Comparison of ENCODE assay signal across 8 cellular contexts in genomic region chr6:34757687-34758274, GRCh38. TPM values are rescaled to one million over a fixed set of nuclear protein-coding genes. Genes with fewer than 3 reads are reported as not detected.
DNase-seq lines count a peak whose midpoint lies in the region; ATAC-seq and TF ChIP-seq lines count a peak whose summit lies in the region.

No MANE protein-coding gene starts in this region.

- H3K27me3 ChIP-seq in hepatocyte (no peaks in the 10 kb centered on the region), skeletal muscle tissue (ENCODE audit: control insufficient read depth in 3 of 3, insufficient read depth in 3 of 3, low read length in 3 of 3) (no peaks in the 10 kb centered on the region)

- no peaks in the 10 kb centered on the region for H4K20me1 ChIP-seq in hepatocyte (ENCODE audit: insufficient read depth, poor library complexity, severe bottlenecking)

- H3K79me2 ChIP-seq in hepatocyte = peaks cover 49% of the 10 kb centered on the region

- H3K9me3 ChIP-seq in hepatocyte (ENCODE audit: low read depth) (no peaks in the 10 kb centered on the region), skeletal muscle tissue (ENCODE audit: control insufficient read depth in 3 of 3, low read length in 3 of 3) (no peaks in the 10 kb centered on the region)

- peak overlapping the region; percentile 83 for H3K4me3 ChIP-seq in GM12865 (ENCODE audit: low read depth, low read length)
- H3K4me3 ChIP-seq in hepatocyte = peak overlapping the region; percentile 30
- peak overlapping the region; percentile 95 to 100 (median 98) for H3K4me3 ChIP-seq in skeletal muscle tissue (ENCODE audit: low read length in 3 of 3)

- H3K4me2 ChIP-seq in hepatocyte = peak overlapping the region; percentile 95

- H3K4me1 ChIP-seq in hepatocyte (ENCODE audit: insufficient read depth) (no peaks in the 10 kb centered on the region), skeletal muscle tissue (ENCODE audit: control insufficient read depth in 3 of 3, insufficient read depth in 3 of 3, low read length in 3 of 3) (peaks cover 4 to 15% (median 9%) of the 10 kb centered on the region in 3 donors)

- no peaks in the 10 kb centered on the region for H3K9me2 ChIP-seq in hepatocyte (replicated peaks; ENCODE audit: insufficient read depth)

- no peak for ATAC-seq in esophagus mucosa

- WGBS in hepatocyte (ENCODE audit: low lambda C conversion rate, missing lambda C conversion rate) = 9% methylated on average over 11 of the region's 11 CpGs

- H3K27ac ChIP-seq in VCaP = peak overlapping the region; percentile 95
- peak overlapping the region; percentile 75 for H3K27ac ChIP-seq in hepatocyte
- peak overlapping the region; percentile 98 for H3K27ac ChIP-seq in skeletal muscle tissue (ENCODE audit: low read depth, low read length)

- TF ChIP-seq CTCF in GM12865 (IDR thresholded peaks at IDR 0.05; ENCODE audit: insufficient read depth, low read depth, low read length, missing control alignments) = no peak
- no peak for TF ChIP-seq CTCF in VCaP (conservative IDR thresholded peaks at IDR 0.05)
- TF ChIP-seq CTCF in hepatocyte (IDR thresholded peaks at IDR 0.05; ENCODE audit: poor library complexity) = no peak

- no peak for DNase-seq in GM12865 (ENCODE audit: low read depth)
- DNase-seq in hepatocyte (ENCODE audit: low spot score) = no peak
- DNase-seq in T-helper 1 cell = no peak
- DNase-seq in NCI-H1694 treated with DMSO at 0.1 percent for 48 hours (lab: John Stamatoyannopoulos, UW) = no peak
- no peak for DNase-seq in NK-92 (lab: John Stamatoyannopoulos, UW; ENCODE audit: unreplicated experiment)

- peak overlapping the region; percentile 67 for H2AFZ ChIP-seq in hepatocyte

- H3K9ac ChIP-seq in skeletal muscle tissue (ENCODE audit: low read depth in 1 of 3, low read length in 3 of 3) = peak overlapping the region; percentile 95 to 97 (median 95)

- H3K36me3 ChIP-seq in hepatocyte (replicated peaks; ENCODE audit: insufficient read depth, low read depth) (no peaks in the 10 kb centered on the region), skeletal muscle tissue (ENCODE audit: control insufficient read depth in 3 of 3, insufficient read depth in 3 of 3, low read length in 3 of 3) (peaks cover 3 to 18% (median 11%) of the 10 kb centered on the region in 3 donors)

RNA-seq across cellular contexts. Expression of gene SNRPC, which starts 0.5 kb away (rescaled TPM):
- 86.9 and 95.2 TPM in 2 replicates for total RNA-seq in hepatocyte
- polyA plus RNA-seq in hepatocyte = 224 and 256 TPM in 2 replicates
- 44.4 TPM for total RNA-seq in skeletal muscle tissue
- 63.4 TPM for total RNA-seq in esophagus mucosa

RNA-seq across cellular contexts. Expression of gene BLTP3A, which starts 34.1 kb away (rescaled TPM):
- total RNA-seq in hepatocyte (11.7 and 14.3 TPM in 2 replicates), skeletal muscle tissue (8.4 TPM), esophagus mucosa (8.1 TPM)
- 3.2 and 3.3 TPM in 2 replicates for polyA plus RNA-seq in hepatocyte

Comparison
In these comparisons a context has a peak if more than half of its experiments do, and no peak if none do; other contexts are left out.
1. H3K4me3 ChIP-seq: peak in every context shown above with its lines; median percentile 98 in skeletal muscle tissue; 83 in GM12865; 30 in hepatocyte.